1 cellular context compared by ENCODE assay signal in genomic region chrX:48801281-48802088, GRCh38.
TF ChIP-seq lines count a peak whose summit lies in the region.

Gene HDAC6 (plus strand): TSS chrX:48802067. CDS start chrX:48802693, 626 bp downstream.

TF ChIP-seq in HEK293, 187 proteins besides CTCF, POLR2A, EP300 and RAD21 (continued from another document and continues in another):
- TF ChIP-seq HIC1 (tag by site-specific recombination; IDR thresholded peaks at IDR 0.05) (peak; percentile 97), ZNF155 (tag by site-specific recombination; IDR thresholded peaks at IDR 0.05) (no peak), ZNF132 (tag by site-specific recombination; IDR thresholded peaks at IDR 0.05; ENCODE audit: borderline replicate concordance) (no peak), ZNF433 (tag by site-specific recombination; IDR thresholded peaks at IDR 0.05; ENCODE audit: low read depth) (no peak), ZNF560 (tag by site-specific recombination; IDR thresholded peaks at IDR 0.05; ENCODE audit: borderline replicate concordance) (no peak), ZNF692 (tag by site-specific recombination; IDR thresholded peaks at IDR 0.05) (peak; percentile 62), ZSCAN4 (tag by site-specific recombination; IDR thresholded peaks at IDR 0.05) (no peak), EGR2 (tag by site-specific recombination; IDR thresholded peaks at IDR 0.05; ENCODE audit: low read depth) (peak; percentile 82), ZNF394 (tag by site-specific recombination; IDR thresholded peaks at IDR 0.05; ENCODE audit: borderline replicate concordance) (peak; percentile 50), ZBTB17 (tag by site-specific recombination; IDR thresholded peaks at IDR 0.05) (peak; percentile 86), ZNF843 (tag by site-specific recombination; IDR thresholded peaks at IDR 0.05) (0 out of 2 replicates have a peak, but pooled peaks have one; percentile 21), ZNF148 (tag by site-specific recombination; IDR thresholded peaks at IDR 0.05; ENCODE audit: borderline replicate concordance) (no peak), ZNF792 (tag by site-specific recombination; IDR thresholded peaks at IDR 0.05) (no peak), ZBTB48 (tag by site-specific recombination; IDR thresholded peaks at IDR 0.05) (no peak), ZNF791 (tag by site-specific recombination; IDR thresholded peaks at IDR 0.05) (no peak), ZNF704 (tag by site-specific recombination; IDR thresholded peaks at IDR 0.05) (no peak), ZNF274 (IDR thresholded peaks at IDR 0.05; ENCODE audit: low read length) (no peak), ZNF274 (tag by site-specific recombination; IDR thresholded peaks at IDR 0.05; ENCODE audit: borderline replicate concordance) (no peak), SALL2 (tag by site-specific recombination; IDR thresholded peaks at IDR 0.05; ENCODE audit: borderline replicate concordance) (no peak), ZNF645 (tag by site-specific recombination; IDR thresholded peaks at IDR 0.05) (no peak), SP3 (tag by site-specific recombination; IDR thresholded peaks at IDR 0.05) (peak; percentile 94), ZNF350 (tag by site-specific recombination; IDR thresholded peaks at IDR 0.05) (no peak), INSM2 (tag by site-specific recombination; IDR thresholded peaks at IDR 0.05) (peak; percentile 68), TRIM28 (IDR thresholded peaks at IDR 0.05; ENCODE audit: borderline replicate concordance, low read length) (peak; percentile 28; the same call in 1 of the 2 replicates), ZNF280C (tag by site-specific recombination; IDR thresholded peaks at IDR 0.05) (no peak), WT1 (tag by site-specific recombination; IDR thresholded peaks at IDR 0.05) (peak; percentile 38; the same call in 1 of the 2 replicates), OVOL3 (tag by site-specific recombination; IDR thresholded peaks at IDR 0.05) (peak; percentile 84), KLF9 (tag by site-specific recombination; IDR thresholded peaks at IDR 0.05; ENCODE audit: low read depth) (0 out of 2 replicates have a peak, but pooled peaks have one; percentile 38), ZNF214 (tag by site-specific recombination; IDR thresholded peaks at IDR 0.05; ENCODE audit: borderline replicate concordance) (no peak), ZNF311 (tag by site-specific recombination; IDR thresholded peaks at IDR 0.05; ENCODE audit: borderline replicate concordance) (no peak), ZNF157 (tag by site-specific recombination; IDR thresholded peaks at IDR 0.05) (no peak), BCL11A (tag by site-specific recombination; IDR thresholded peaks at IDR 0.05; ENCODE audit: low read depth) (no peak), ZNF660 (tag by site-specific recombination; IDR thresholded peaks at IDR 0.05) (peak; percentile 78), SP7 (tag by site-specific recombination; IDR thresholded peaks at IDR 0.05) (peak; percentile 83), KLF17 (tag by site-specific recombination; IDR thresholded peaks at IDR 0.05) (peak; percentile 91), ZNF701 (tag by site-specific recombination; IDR thresholded peaks at IDR 0.05) (no peak), ZNF221 (tag by site-specific recombination; IDR thresholded peaks at IDR 0.05; ENCODE audit: borderline replicate concordance) (no peak), ZNF18 (tag by site-specific recombination; IDR thresholded peaks at IDR 0.05) (no peak), ZNF266 (tag by site-specific recombination; IDR thresholded peaks at IDR 0.05; ENCODE audit: low read depth) (no peak), AEBP2 (tag by site-specific recombination; IDR thresholded peaks at IDR 0.05; ENCODE audit: borderline replicate concordance) (no peak), ZNF571 (tag by site-specific recombination; IDR thresholded peaks at IDR 0.05) (no peak), ZNF596 (tag by site-specific recombination; IDR thresholded peaks at IDR 0.05) (no peak; the same call in 1 of the 2 replicates)
